8 cellular contexts compared by ENCODE assay signal in genomic region chr19:35266904-35267817, GRCh38. TPM values are rescaled to one million over a fixed set of nuclear protein-coding genes. Genes with fewer than 3 reads are reported as not detected.
A peak's percentile ranks its signal among the peaks of the same experiment; 100 is the strongest.
DNase-seq lines count a peak whose midpoint lies in the region; ATAC-seq lines count a peak whose summit lies in the region.

No MANE protein-coding gene starts in this region.

- peak; percentile 81 for DNase-seq in activated effector memory CD4-positive, alpha-beta T cell treated with anti-CD3 and anti-CD28 coated beads, Interleukin-2, amount 50 U/mL, for 16 hours
- no peak for DNase-seq in activated effector memory CD4-positive, alpha-beta T cell treated with Interleukin-2 at 50 U/mL for 16 hours
- DNase-seq in T-helper 9 cell (peak; percentile 27), cerebellar cortex (ENCODE audit: low spot score) (peak; percentile 27), left lobe of liver (ENCODE audit: low spot score) (peak; percentile 67)
- peak; percentile 20 for DNase-seq in stimulated activated CD8-positive, alpha-beta memory T cell treated with anti-CD3 and anti-CD28 coated beads, Interleukin-2, amount 100 ng/mL, for 48 hours (ENCODE audit: low read depth in 2 of 2)

- ATAC-seq in left lobe of liver (peak; percentile 27), HG03108 (IDR thresholded peaks at IDR 0.05; ENCODE audit: unreplicated experiment) (no peak), HG03460 (IDR thresholded peaks at IDR 0.05; ENCODE audit: unreplicated experiment) (no peak)

RNA-seq across cellular contexts. Expression of gene USF2, which starts 1.6 kb away (rescaled TPM):
- 91.7 TPM for total RNA-seq in left lobe of liver

RNA-seq across cellular contexts. Expression of gene HAMP, which starts 15.2 kb away (rescaled TPM):
- total RNA-seq in left lobe of liver: 37.2 TPM

RNA-seq across cellular contexts. Expression of gene LSR, which starts 18.4 kb away (rescaled TPM):
- total RNA-seq in left lobe of liver: 103 TPM

RNA-seq across cellular contexts. Expression of gene MAG, which starts 24.8 kb away (rescaled TPM):
- 0.81 TPM for total RNA-seq in left lobe of liver

RNA-seq across cellular contexts. Expression of gene FAM187B, which starts 38.6 kb away (rescaled TPM):
- not detected for total RNA-seq in left lobe of liver
